1 cellular context compared by ENCODE assay signal in the genomic region with DNA sequence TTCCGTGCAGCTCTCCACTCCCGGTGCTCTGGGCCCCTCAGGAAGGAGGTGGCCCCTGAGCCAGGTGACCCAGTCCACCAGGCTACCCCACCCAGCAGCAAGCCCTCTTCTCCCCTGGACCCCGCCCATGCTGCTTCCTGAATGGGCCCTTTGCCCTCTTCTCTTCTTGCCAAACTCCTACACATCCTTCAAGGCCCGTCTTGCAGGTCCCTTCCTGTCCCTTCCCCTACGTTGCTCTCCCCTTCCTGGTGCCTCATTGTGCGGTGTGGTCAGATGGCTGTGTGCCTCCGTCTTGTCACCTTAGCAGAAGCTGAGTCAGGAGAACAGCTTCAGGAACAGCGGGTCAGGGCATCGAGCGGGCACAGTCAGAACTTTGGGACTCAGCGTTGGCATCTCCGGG.
TF ChIP-seq lines count a peak whose summit lies in the region.

No MANE protein-coding gene starts in this region.

TF ChIP-seq in HepG2, 621 proteins besides CTCF, POLR2A, EP300 and RAD21 (continued from another document):
- TF ChIP-seq, protein P1, sequence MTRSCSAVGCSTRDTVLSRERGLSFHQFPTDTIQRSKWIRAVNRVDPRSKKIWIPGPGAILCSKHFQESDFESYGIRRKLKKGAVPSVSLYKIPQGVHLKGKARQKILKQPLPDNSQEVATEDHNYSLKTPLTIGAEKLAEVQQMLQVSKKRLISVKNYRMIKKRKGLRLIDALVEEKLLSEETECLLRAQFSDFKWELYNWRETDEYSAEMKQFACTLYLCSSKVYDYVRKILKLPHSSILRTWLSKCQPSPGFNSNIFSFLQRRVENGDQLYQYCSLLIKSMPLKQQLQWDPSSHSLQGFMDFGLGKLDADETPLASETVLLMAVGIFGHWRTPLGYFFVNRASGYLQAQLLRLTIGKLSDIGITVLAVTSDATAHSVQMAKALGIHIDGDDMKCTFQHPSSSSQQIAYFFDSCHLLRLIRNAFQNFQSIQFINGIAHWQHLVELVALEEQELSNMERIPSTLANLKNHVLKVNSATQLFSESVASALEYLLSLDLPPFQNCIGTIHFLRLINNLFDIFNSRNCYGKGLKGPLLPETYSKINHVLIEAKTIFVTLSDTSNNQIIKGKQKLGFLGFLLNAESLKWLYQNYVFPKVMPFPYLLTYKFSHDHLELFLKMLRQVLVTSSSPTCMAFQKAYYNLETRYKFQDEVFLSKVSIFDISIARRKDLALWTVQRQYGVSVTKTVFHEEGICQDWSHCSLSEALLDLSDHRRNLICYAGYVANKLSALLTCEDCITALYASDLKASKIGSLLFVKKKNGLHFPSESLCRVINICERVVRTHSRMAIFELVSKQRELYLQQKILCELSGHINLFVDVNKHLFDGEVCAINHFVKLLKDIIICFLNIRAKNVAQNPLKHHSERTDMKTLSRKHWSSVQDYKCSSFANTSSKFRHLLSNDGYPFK (CRISPR knock-in tag; IDR thresholded peaks at IDR 0.05; ENCODE audit: borderline replicate concordance): 0 out of 2 replicates have a peak, but pooled peaks have one; percentile 10
